10 cellular contexts compared by ENCODE assay signal in genomic region chr1:211335507-211336157, GRCh38. TPM values are rescaled to one million over a fixed set of nuclear protein-coding genes. Genes with fewer than 3 reads are reported as not detected.
DNase-seq lines count a peak whose midpoint lies in the region; ATAC-seq and FAIRE-seq lines count a peak whose summit lies in the region.
"Had no signal": no experiment of that assay in that cellular context is flagged by ENCODE, and none has a peak within 500 bp of the region (broad histone marks: within the 10 kb centered on the region; RNA-seq: fewer than 3 reads in every experiment).

No MANE protein-coding gene starts in this region.

- H3K36me3 Mint-ChIP-seq in activated naive CD8-positive, alpha-beta T cell treated with anti-CD3 and anti-CD28 coated beads for 36 hours, result peaks cover 25% of the 10 kb centered on the region

- FAIRE-seq in urothelium cell line (lab: Jason Lieb, UNC), result no peak
- FAIRE-seq: TTC549 had no signal

- H3K27ac Mint-ChIP-seq in activated naive CD8-positive, alpha-beta T cell treated with anti-CD3 and anti-CD28 coated beads for 36 hours, result peak overlapping the region; percentile 89

- H3K4me3 Mint-ChIP-seq in activated naive CD8-positive, alpha-beta T cell treated with anti-CD3 and anti-CD28 coated beads for 36 hours, result peak overlapping the region; percentile 60

- DNase-seq in DMS53 (lab: John Stamatoyannopoulos, UW) (peak; percentile 85), HCEC 1CT (no peak), urothelium cell line (ENCODE audit: low spot score) (no peak), amniotic stem cell (lab: John Stamatoyannopoulos, UW) (no peak), NCI-H345 (lab: John Stamatoyannopoulos, UW) (no peak)
- DNase-seq in activated naive CD8-positive, alpha-beta T cell treated with anti-CD3 and anti-CD28 coated beads for 36 hours, result no peak
- DNase-seq: stimulated activated CD4-positive, alpha-beta T cell treated with anti-CD3 and anti-CD28 coated beads, Interleukin-12 subunit alpha, Interleukin-12 subunit beta, amount 100 ng/mL, for 4 hours had no signal

- ATAC-seq in GM19372 (IDR thresholded peaks at IDR 0.05; ENCODE audit: low read depth, unreplicated experiment), result peak; percentile 87
- peak; percentile 91 for ATAC-seq in HG03139 (IDR thresholded peaks at IDR 0.05; ENCODE audit: unreplicated experiment)

- no peaks in the 10 kb centered on the region for H3K9me3 Mint-ChIP-seq in activated naive CD8-positive, alpha-beta T cell treated with anti-CD3 and anti-CD28 coated beads for 36 hours

- peaks cover 85% of the 10 kb centered on the region for H3K4me1 Mint-ChIP-seq in activated naive CD8-positive, alpha-beta T cell treated with anti-CD3 and anti-CD28 coated beads for 36 hours

- no peaks in the 10 kb centered on the region for H3K27me3 Mint-ChIP-seq in activated naive CD8-positive, alpha-beta T cell treated with anti-CD3 and anti-CD28 coated beads for 36 hours

RNA-seq across cellular contexts. Expression of gene TRAF5, which starts 9.0 kb away (rescaled TPM):
- total RNA-seq in activated naive CD8-positive, alpha-beta T cell treated with anti-CD3 and anti-CD28 coated beads for 36 hours, result 10 to 100 TPM; 23.7 to 24.4 TPM
